Comparison of ENCODE assay signal across 34 cellular contexts in genomic region chr6:62429781-62430180, GRCh38.
"Had no signal": no experiment of that assay in that cellular context is flagged by ENCODE, and none has a peak within 500 bp of the region (broad histone marks: within the 10 kb centered on the region; RNA-seq: fewer than 3 reads in every experiment).

No MANE protein-coding gene starts in this region.

- H3K27me3 Mint-ChIP-seq: activated CD4-positive, alpha-beta memory T cell treated with anti-CD3 and anti-CD28 coated beads for 36 hours; activated CD4-positive, alpha-beta T cell treated with anti-CD3 and anti-CD28 coated beads for 36 hours; activated CD4-positive, alpha-beta T cell treated with anti-CD3 and anti-CD28 coated beads, Interleukin-2, amount 10 ng/mL, durations not matched to agents 24 days and 14 days; activated CD8-positive, alpha-beta memory T cell treated with anti-CD3 and anti-CD28 coated beads, Interleukin-2, amount 10 ng/mL, durations not matched to agents 7 days and 5 days; activated naive CD4-positive, alpha-beta T cell treated with anti-CD3 and anti-CD28 coated beads, Interleukin-2, amount 50 U/mL, for 24 hours; activated naive CD8-positive, alpha-beta T cell treated with anti-CD3 and anti-CD28 coated beads for 36 hours; activated naive CD8-positive, alpha-beta T cell treated with anti-CD3 and anti-CD28 coated beads, Interleukin-2, amount 50 U/mL, for 24 hours; brain; dendritic cell treated with granulocyte-macrophage colony-stimulating factor and Interleukin-4, amounts not matched to agents 40 ng/mL and 50 ng/mL, for 4 days had no signal

- H3K27ac ChIP-seq: adrenal gland, breast epithelium, cardiac muscle cell, coronary artery, dorsolateral prefrontal cortex, gastrocnemius medialis, heart left ventricle had no signal

- DNase-seq: activated CD4-positive, alpha-beta memory T cell treated with anti-CD3 and anti-CD28 coated beads for 36 hours; activated CD4-positive, alpha-beta T cell treated with anti-CD3 and anti-CD28 coated beads for 36 hours; activated CD4-positive, alpha-beta T cell treated with anti-CD3 and anti-CD28 coated beads, Interleukin-2, amount 10 ng/mL, durations not matched to agents 24 days and 14 days; activated CD4-positive, CD25-positive, alpha-beta regulatory T cell; activated CD4-positive, CD25-positive, alpha-beta regulatory T cell treated with anti-CD3 and anti-CD28 coated beads, Interleukin-2, amount 50 U/mL, for 72 hours; activated CD8-positive, alpha-beta memory T cell treated with anti-CD3 and anti-CD28 coated beads, Interleukin-2, amount 10 ng/mL, durations not matched to agents 7 days and 5 days; activated CD8-positive, alpha-beta memory T cell treated with anti-CD3 and anti-CD28 coated beads, Interleukin-2, amount 50 U/mL, for 4 hours; activated CD8-positive, alpha-beta T cell treated with anti-CD3 and anti-CD28 coated beads, Interleukin-2, amount 10 ng/mL, durations not matched to agents 7 days and 5 days; activated effector memory CD4-positive, alpha-beta T cell treated with anti-CD3 and anti-CD28 coated beads, Interleukin-2, amount 50 U/mL, for 16 hours; activated naive CD4-positive, alpha-beta T cell treated with anti-CD3 and anti-CD28 coated beads for 36 hours; activated naive CD8-positive, alpha-beta T cell treated with anti-CD3 and anti-CD28 coated beads for 36 hours; activated naive CD8-positive, alpha-beta T cell treated with anti-CD3 and anti-CD28 coated beads, Interleukin-2, amount 50 U/mL, for 24 hours; activated T-cell treated with anti-CD3 and anti-CD28 coated beads, Interleukin-2, amount 50 U/mL, for 1 hour; activated T-cell treated with anti-CD3 and anti-CD28 coated beads, Interleukin-2, amount 50 U/mL, for 48 hours; adrenal gland; amygdala; aorta; central memory CD4-positive, alpha-beta T cell; dorsolateral prefrontal cortex; effector memory CD4-positive, alpha-beta T cell; endodermal cell; foreskin fibroblast; gastrocnemius medialis; glutamatergic neuron; heart left ventricle; T-helper 2 cell had no signal

- H3K36me3 Mint-ChIP-seq: activated CD4-positive, alpha-beta memory T cell treated with anti-CD3 and anti-CD28 coated beads for 36 hours; activated CD8-positive, alpha-beta memory T cell treated with anti-CD3 and anti-CD28 coated beads, Interleukin-2, amount 10 ng/mL, durations not matched to agents 7 days and 5 days; activated naive CD4-positive, alpha-beta T cell treated with anti-CD3 and anti-CD28 coated beads, Interleukin-2, amount 50 U/mL, for 24 hours; activated naive CD8-positive, alpha-beta T cell treated with anti-CD3 and anti-CD28 coated beads for 36 hours; brain had no signal

- H3K9me3 ChIP-seq: adrenal gland, breast epithelium, gastrocnemius medialis had no signal

- H3K27me3 ChIP-seq: adrenal gland, breast epithelium, cardiac muscle cell, dorsolateral prefrontal cortex, gastrocnemius medialis, heart left ventricle had no signal

- H3K4me1 Mint-ChIP-seq: activated CD4-positive, alpha-beta T cell treated with anti-CD3 and anti-CD28 coated beads for 36 hours; activated CD4-positive, alpha-beta T cell treated with anti-CD3 and anti-CD28 coated beads, Interleukin-2, amount 10 ng/mL, durations not matched to agents 24 days and 14 days; activated CD8-positive, alpha-beta memory T cell treated with anti-CD3 and anti-CD28 coated beads, Interleukin-2, amount 10 ng/mL, durations not matched to agents 7 days and 5 days; activated naive CD4-positive, alpha-beta T cell treated with anti-CD3 and anti-CD28 coated beads, Interleukin-2, amount 50 U/mL, for 24 hours; activated naive CD8-positive, alpha-beta T cell treated with anti-CD3 and anti-CD28 coated beads for 36 hours; activated naive CD8-positive, alpha-beta T cell treated with anti-CD3 and anti-CD28 coated beads, Interleukin-2, amount 50 U/mL, for 24 hours; brain had no signal

- H3K36me3 ChIP-seq: adrenal gland, breast epithelium, cardiac muscle cell, gastrocnemius medialis, heart left ventricle had no signal

- H3K9me3 Mint-ChIP-seq: dendritic cell treated with granulocyte-macrophage colony-stimulating factor and Interleukin-4, amounts not matched to agents 40 ng/mL and 50 ng/mL, for 4 days; endodermal cell had no signal

- H3K4me3 Mint-ChIP-seq: activated CD4-positive, alpha-beta memory T cell treated with anti-CD3 and anti-CD28 coated beads for 36 hours; activated CD4-positive, alpha-beta T cell treated with anti-CD3 and anti-CD28 coated beads for 36 hours; activated CD4-positive, alpha-beta T cell treated with anti-CD3 and anti-CD28 coated beads, Interleukin-2, amount 10 ng/mL, durations not matched to agents 24 days and 14 days; activated CD8-positive, alpha-beta memory T cell treated with anti-CD3 and anti-CD28 coated beads, Interleukin-2, amount 10 ng/mL, durations not matched to agents 7 days and 5 days; activated CD8-positive, alpha-beta T cell treated with anti-CD3 and anti-CD28 coated beads, Interleukin-2, amount 10 ng/mL, durations not matched to agents 7 days and 5 days; activated naive CD4-positive, alpha-beta T cell treated with anti-CD3 and anti-CD28 coated beads for 36 hours; activated naive CD4-positive, alpha-beta T cell treated with anti-CD3 and anti-CD28 coated beads, Interleukin-2, amount 50 U/mL, for 24 hours; activated naive CD8-positive, alpha-beta T cell treated with anti-CD3 and anti-CD28 coated beads for 36 hours; activated naive CD8-positive, alpha-beta T cell treated with anti-CD3 and anti-CD28 coated beads, Interleukin-2, amount 50 U/mL, for 24 hours; activated T-helper 1 cell treated with anti-CD3 and anti-CD28 coated beads, Interleukin-12 subunit alpha, Interleukin-12 subunit beta, Interleukin-2, Interleukin-4 antibody, amounts not matched to agents 30 ng/mL and 10 ng/mL and 1 ng/mL, durations not matched to agents 14 hours and 24 hours and 36 hours; brain; dendritic cell treated with granulocyte-macrophage colony-stimulating factor and Interleukin-4, amounts not matched to agents 40 ng/mL and 50 ng/mL, for 4 days; endodermal cell had no signal

- H3K4me3 ChIP-seq: adrenal gland, breast epithelium, cardiac muscle cell, coronary artery, dorsolateral prefrontal cortex, gastrocnemius medialis, heart left ventricle had no signal

- H3K27ac Mint-ChIP-seq: activated CD4-positive, alpha-beta memory T cell treated with anti-CD3 and anti-CD28 coated beads for 36 hours; activated CD4-positive, alpha-beta T cell treated with anti-CD3 and anti-CD28 coated beads for 36 hours; activated CD4-positive, alpha-beta T cell treated with anti-CD3 and anti-CD28 coated beads, Interleukin-2, amount 10 ng/mL, durations not matched to agents 24 days and 14 days; activated CD8-positive, alpha-beta memory T cell treated with anti-CD3 and anti-CD28 coated beads, Interleukin-2, amount 10 ng/mL, durations not matched to agents 7 days and 5 days; activated CD8-positive, alpha-beta T cell treated with anti-CD3 and anti-CD28 coated beads, Interleukin-2, amount 10 ng/mL, durations not matched to agents 7 days and 5 days; activated naive CD4-positive, alpha-beta T cell treated with anti-CD3 and anti-CD28 coated beads for 36 hours; activated naive CD4-positive, alpha-beta T cell treated with anti-CD3 and anti-CD28 coated beads, Interleukin-2, amount 50 U/mL, for 24 hours; activated naive CD8-positive, alpha-beta T cell treated with anti-CD3 and anti-CD28 coated beads for 36 hours; activated naive CD8-positive, alpha-beta T cell treated with anti-CD3 and anti-CD28 coated beads, Interleukin-2, amount 50 U/mL, for 24 hours; activated T-helper 1 cell treated with anti-CD3 and anti-CD28 coated beads, Interleukin-12 subunit alpha, Interleukin-12 subunit beta, Interleukin-2, Interleukin-4 antibody, amounts not matched to agents 30 ng/mL and 10 ng/mL and 1 ng/mL, durations not matched to agents 14 hours and 24 hours and 36 hours; activated T-helper 2 cell treated with anti-CD3 and anti-CD28 coated beads, Interferon-gamma antibody, Interleukin-2, Interleukin-4, amounts not matched to agents 10 μg/mL and 5 μg/mL and 100 μg/mL, durations not matched to agents 14 hours and 24 hours and 36 hours; brain; dendritic cell treated with granulocyte-macrophage colony-stimulating factor and Interleukin-4, amounts not matched to agents 40 ng/mL and 50 ng/mL, for 4 days; endodermal cell had no signal

- H3K4me1 ChIP-seq: adrenal gland, breast epithelium, gastrocnemius medialis, heart left ventricle had no signal
